17 cellular contexts compared by ENCODE assay signal in the genomic region with DNA sequence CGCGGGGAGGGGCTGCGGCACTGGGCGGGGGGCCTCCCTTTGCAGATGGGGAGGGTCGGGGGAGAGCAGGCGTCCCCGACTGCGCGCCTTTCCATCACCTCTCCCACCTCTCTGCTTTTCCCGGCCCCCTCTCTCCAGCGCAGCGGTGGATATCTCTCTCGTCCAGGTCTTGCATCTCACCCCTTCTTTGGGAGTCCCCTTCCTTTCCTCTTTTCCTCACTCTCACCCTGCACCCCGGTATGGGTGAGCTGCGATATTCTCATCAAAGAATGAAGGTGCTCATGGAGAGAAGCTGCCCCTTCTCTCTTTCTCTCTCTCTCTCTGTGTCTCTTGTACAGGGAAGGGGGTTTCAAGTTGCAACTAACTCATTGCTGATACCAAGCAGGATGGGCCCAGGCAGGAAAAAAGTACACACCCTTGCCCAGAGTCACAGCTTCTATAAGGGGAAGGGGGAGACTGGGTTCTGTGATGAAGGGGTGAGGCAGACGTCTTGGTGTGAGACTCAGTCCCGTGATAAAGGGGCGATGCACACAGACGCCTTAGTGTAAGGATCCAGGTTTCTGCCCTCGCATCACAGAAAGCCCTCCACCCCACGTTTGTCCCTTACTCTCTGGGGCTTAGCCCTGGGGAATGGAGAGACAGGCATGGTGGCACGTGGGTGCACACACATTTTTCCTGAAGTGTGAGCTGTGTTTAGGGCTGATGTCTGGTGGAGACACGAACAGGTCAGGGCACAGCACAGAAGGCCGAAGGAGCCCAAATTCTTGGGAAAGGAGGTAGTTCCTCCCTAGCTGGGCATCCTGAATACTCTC.
A peak's percentile ranks its signal among the peaks of the same experiment; 100 is the strongest.
DNase-seq lines count a peak whose midpoint lies in the region; ATAC-seq and TF ChIP-seq lines count a peak whose summit lies in the region.
"Had no signal": no experiment of that assay in that cellular context is flagged by ENCODE, and none has a peak within 500 bp of the region (broad histone marks: within the 10 kb centered on the region; RNA-seq: fewer than 3 reads in every experiment).

No MANE protein-coding gene starts in this region.

- CTCF ChIA-PET in CD4-positive, alpha-beta T cell (lab: Charles Lee) = no interaction called here

- intact Hi-C loops in CD4-positive, alpha-beta T cell (cut with DNase I, micrococcal nuclease) = no loop called here

- H3K4me3 Mint-ChIP-seq in CD4-positive, alpha-beta T cell = peak overlapping the region; percentile 76
- H3K4me3 Mint-ChIP-seq in natural killer cell treated with Interleukin-12 subunit alpha and Interleukin-12 subunit beta and Interleukin-15 and Interleukin-18, amount 100 ng/mL, for 72 hours = peak overlapping the region; percentile 46

- H3K9ac ChIP-seq in HUES6 (ENCODE audit: low read length) = no peak overlapping the region
- H3K9ac ChIP-seq: BLaER1 had no signal

- H3K4me3 ChIP-seq in HUES6 (ENCODE audit: low read depth, low read length) = peak overlapping the region; percentile 51
- no peak overlapping the region for H3K4me3 ChIP-seq in epithelial cell of esophagus (ENCODE audit: low read length)
- H3K4me3 ChIP-seq in foreskin fibroblast (ENCODE audit: low read depth in 1 of 2, low read length in 2 of 2) = no peak overlapping the region
- H3K4me3 ChIP-seq: K562, right atrium auricular region, stomach had no signal

- no peaks in the 10 kb centered on the region for H3K9me3 Mint-ChIP-seq in CD4-positive, alpha-beta T cell
- H3K9me3 Mint-ChIP-seq in natural killer cell treated with Interleukin-12 subunit alpha and Interleukin-12 subunit beta and Interleukin-15 and Interleukin-18, amount 100 ng/mL, for 72 hours = no peaks in the 10 kb centered on the region
- H3K9me3 Mint-ChIP-seq: activated T-helper 2 cell treated with anti-CD3 and anti-CD28 coated beads, Interferon-gamma antibody, Interleukin-2, Interleukin-4, amounts not matched to agents 10 μg/mL and 5 μg/mL and 100 μg/mL, durations not matched to agents 14 hours and 24 hours and 36 hours had no signal

- no peaks in the 10 kb centered on the region for H3K36me3 Mint-ChIP-seq in CD4-positive, alpha-beta T cell (ENCODE audit: low read depth)
- no peaks in the 10 kb centered on the region for H3K36me3 Mint-ChIP-seq in natural killer cell treated with Interleukin-12 subunit alpha and Interleukin-12 subunit beta and Interleukin-15 and Interleukin-18, amount 100 ng/mL, for 72 hours

- no peak for DNase-seq in CD4-positive, alpha-beta T cell
- DNase-seq in epithelial cell of esophagus (ENCODE audit: low read depth) (peak; percentile 45), foreskin fibroblast (no peak)
- DNase-seq in natural killer cell treated with Interleukin-12 subunit alpha and Interleukin-12 subunit beta and Interleukin-15 and Interleukin-18, amount 100 ng/mL, for 72 hours (ENCODE audit: low spot score) = no peak
- no peak for DNase-seq in effector CD4-positive, alpha-beta T cell
- DNase-seq in stimulated activated CD4-positive, alpha-beta T cell treated with anti-CD3 and anti-CD28 coated beads, Interleukin-2, amount 100 ng/mL, for 48 hours = no peak
- DNase-seq: activated CD4-positive, alpha-beta T cell treated with anti-CD3 and anti-CD28 coated beads for 1 hour; midbrain; NCI-H1417 treated with DMSO at 0.1 percent for 48 hours; stimulated activated CD4-positive, alpha-beta T cell treated with anti-CD3 and anti-CD28 coated beads, Interleukin-4, amount 100 ng/mL, for 4 hours; stomach had no signal

- H3K4me1 Mint-ChIP-seq in CD4-positive, alpha-beta T cell (ENCODE audit: low read depth) = peaks cover 21% of the 10 kb centered on the region
- peaks cover 0 to 9% of the 10 kb centered on the region in 2 donors for H3K4me1 Mint-ChIP-seq in natural killer cell treated with Interleukin-12 subunit alpha and Interleukin-12 subunit beta and Interleukin-15 and Interleukin-18, amount 100 ng/mL, for 72 hours (ENCODE audit: low read depth in 2 of 2)

- no peaks in the 10 kb centered on the region for H3K9me3 ChIP-seq in CD4-positive, alpha-beta T cell (ENCODE audit: control insufficient read depth, low read length)
- no peaks in the 10 kb centered on the region for H3K9me3 ChIP-seq in HUES6 (ENCODE audit: control insufficient read depth, insufficient read depth, low read depth, low read length)
- H3K9me3 ChIP-seq: right atrium auricular region, stomach had no signal

- no peak overlapping the region for H3K27ac ChIP-seq in CD4-positive, alpha-beta T cell (ENCODE audit: low read depth, low read length)
- no peak overlapping the region for H3K27ac ChIP-seq in HUES6 (ENCODE audit: low read depth, low read length)
- H3K27ac ChIP-seq: BLaER1, right atrium auricular region, stomach had no signal

- no peak for ATAC-seq in CD4-positive, alpha-beta T cell (ENCODE audit: poor library complexity)
- ATAC-seq in natural killer cell treated with Interleukin-12 subunit alpha and Interleukin-12 subunit beta and Interleukin-15 and Interleukin-18, amount 100 ng/mL, for 72 hours = no peak
- no peak for ATAC-seq in GM21526 (IDR thresholded peaks at IDR 0.05; ENCODE audit: low FRiP score, unreplicated experiment)
- ATAC-seq: K562 had no signal

- H3K36me3 ChIP-seq in HUES6 (ENCODE audit: control insufficient read depth, insufficient read depth, low read length) = no peaks in the 10 kb centered on the region
- H3K36me3 ChIP-seq: right atrium auricular region, stomach had no signal

- H3K27ac Mint-ChIP-seq in CD4-positive, alpha-beta T cell = no peak overlapping the region
- H3K27ac Mint-ChIP-seq in natural killer cell treated with Interleukin-12 subunit alpha and Interleukin-12 subunit beta and Interleukin-15 and Interleukin-18, amount 100 ng/mL, for 72 hours = no peak overlapping the region
- H3K27ac Mint-ChIP-seq: activated T-helper 2 cell treated with anti-CD3 and anti-CD28 coated beads, Interferon-gamma antibody, Interleukin-2, Interleukin-4, amounts not matched to agents 10 μg/mL and 5 μg/mL and 100 μg/mL, durations not matched to agents 14 hours and 24 hours and 36 hours had no signal

- POLR2A ChIA-PET in CD4-positive, alpha-beta T cell (lab: Charles Lee) = no interaction called here

- TF ChIP-seq CTCF in CD4-positive, alpha-beta T cell (IDR thresholded peaks at IDR 0.05) = no peak
- TF ChIP-seq CTCF in epithelial cell of esophagus (IDR thresholded peaks at IDR 0.05; ENCODE audit: insufficient read depth, low read depth, low read length, missing control alignments) (no peak), foreskin fibroblast (IDR thresholded peaks at IDR 0.05; ENCODE audit: low read depth, low read length) (no peak)

- H3K27me3 Mint-ChIP-seq in CD4-positive, alpha-beta T cell = peaks cover 39% of the 10 kb centered on the region
- H3K27me3 Mint-ChIP-seq in natural killer cell treated with Interleukin-12 subunit alpha and Interleukin-12 subunit beta and Interleukin-15 and Interleukin-18, amount 100 ng/mL, for 72 hours = peaks cover 27 to 33% of the 10 kb centered on the region in 2 donors

- H3K4me1 ChIP-seq in HUES6 (ENCODE audit: control insufficient read depth, insufficient read depth, low read length) = peaks cover 18% of the 10 kb centered on the region

- H3K27me3 ChIP-seq in CD4-positive, alpha-beta T cell (ENCODE audit: control insufficient read depth, insufficient read depth, low read length) = peaks cover 47% of the 10 kb centered on the region
- peaks cover 59% of the 10 kb centered on the region for H3K27me3 ChIP-seq in HUES6 (ENCODE audit: control insufficient read depth, insufficient read depth, low read length)
